Comparison of ENCODE assay signal across 15 cellular contexts in genomic region chr7:16803881-16804673, GRCh38. TPM values are rescaled to one million over a fixed set of nuclear protein-coding genes. Genes with fewer than 3 reads are reported as not detected.
A peak's percentile ranks its signal among the peaks of the same experiment; 100 is the strongest.
DNase-seq lines count a peak whose midpoint lies in the region; ATAC-seq, FAIRE-seq and TF ChIP-seq lines count a peak whose summit lies in the region.
"Had no signal": no experiment of that assay in that cellular context is flagged by ENCODE, and none has a peak within 500 bp of the region (broad histone marks: within the 10 kb centered on the region; RNA-seq: fewer than 3 reads in every experiment).

No MANE protein-coding gene starts in this region.

- H3K9me1 ChIP-seq in keratinocyte (ENCODE audit: control insufficient read depth, extremely low read depth, insufficient read depth, low read length), result no peaks in the 10 kb centered on the region

- H3K27ac ChIP-seq in VCaP (peak overlapping the region; percentile 91), keratinocyte (ENCODE audit: control insufficient read depth, insufficient read depth, low read length) (peak overlapping the region; percentile 66), stomach (peak overlapping the region; percentile 57 to 84 (median 79))
- H3K27ac ChIP-seq: BLaER1 had no signal

- ATAC-seq in GM19035 (IDR thresholded peaks at IDR 0.05; ENCODE audit: unreplicated experiment), result no peak

- H3K9me3 ChIP-seq in keratinocyte (ENCODE audit: control insufficient read depth, low read depth, low read length) (no peaks in the 10 kb centered on the region), stomach (no peaks in the 10 kb centered on the region)
- H3K9me3 ChIP-seq: BLaER1 had no signal

- intact Hi-C loops in stomach (cut with DNase I; ENCODE audit: low total_unique reads), result no loop called here

- no peak overlapping the region for H2AFZ ChIP-seq in keratinocyte (ENCODE audit: control insufficient read depth, low read length)

- no peaks in the 10 kb centered on the region for H3K27me3 ChIP-seq in keratinocyte (ENCODE audit: control insufficient read depth, extremely low read depth, insufficient read depth, low read length)
- no peaks in the 10 kb centered on the region for H3K27me3 ChIP-seq in stomach
- H3K27me3 ChIP-seq: BLaER1 had no signal

- peak overlapping the region; percentile 94 for H3K4me2 ChIP-seq in keratinocyte (ENCODE audit: control insufficient read depth, extremely low read depth, insufficient read depth, low read depth, low read length)
- H3K4me2 ChIP-seq: BLaER1 had no signal

- peak overlapping the region; percentile 64 for H3K9ac ChIP-seq in keratinocyte (ENCODE audit: control insufficient read depth, extremely low read depth, insufficient read depth, low read length)
- H3K9ac ChIP-seq: BLaER1 had no signal

- no peak for FAIRE-seq in keratinocyte (lab: Jason Lieb, UNC)
- FAIRE-seq: GM12891 had no signal

- H3K36me3 ChIP-seq in keratinocyte (ENCODE audit: control insufficient read depth in 2 of 2, extremely low read depth in 1 of 2, insufficient read depth in 2 of 2, low read length in 2 of 2) (no peaks in the 10 kb centered on the region), stomach (peaks cover 0 to 9% (median 0%) of the 10 kb centered on the region in 4 donors)
- H3K36me3 ChIP-seq: BLaER1 had no signal

- no peaks in the 10 kb centered on the region for H4K20me1 ChIP-seq in keratinocyte (ENCODE audit: control insufficient read depth, extremely low read depth, insufficient read depth, low read length)
- H4K20me1 ChIP-seq: BLaER1 had no signal

- peak overlapping the region in 2 of 3 experiments; percentile 33 to 50 for H3K4me3 ChIP-seq in keratinocyte (ENCODE audit: control insufficient read depth in 2 of 3, extremely low read depth in 1 of 3, insufficient read depth in 2 of 3, low read depth in 1 of 3, low read length in 3 of 3)
- H3K4me3 ChIP-seq in stomach, result peak overlapping the region; percentile 29 to 43 (median 40)
- H3K4me3 ChIP-seq: BLaER1 had no signal

- H3K4me1 ChIP-seq in keratinocyte (ENCODE audit: control insufficient read depth, extremely low read depth, insufficient read depth, low read length) (peaks cover 27% of the 10 kb centered on the region), stomach (peaks cover 0 to 16% (median 2%) of the 10 kb centered on the region in 4 donors)
- H3K4me1 ChIP-seq: BLaER1 had no signal

- WGBS in stomach, 5 donors, result 32 to 59% (median 42%) methylated on average over 7 of the region's 7 CpGs

- TF ChIP-seq POLR2A in stomach (IDR thresholded peaks at IDR 0.05), result no peak

- dilution Hi-C loops in keratinocyte (cut with MboI; ENCODE audit: extremely low pct_ligation_motif_present, low sequenced_read_pairs), result no loop called here

- no peaks in the 10 kb centered on the region for H3K79me2 ChIP-seq in keratinocyte (ENCODE audit: control insufficient read depth, insufficient read depth, low read length)

- no peak for TF ChIP-seq EP300 in stomach (IDR thresholded peaks at IDR 0.05)

- DNase-seq in HT-29 (ENCODE audit: low spot score), result peak; percentile 77
- no peak for DNase-seq in keratinocyte (ENCODE audit: low read depth, low spot score)
- DNase-seq in stomach, result no peak
- DNase-seq in NCI-H187 (lab: John Stamatoyannopoulos, UW), result no peak
- DNase-seq in globus pallidus (ENCODE audit: low spot score), result no peak
- DNase-seq: activated CD4-positive, alpha-beta memory T cell treated with anti-CD3 and anti-CD28 coated beads for 36 hours; NCI-H1930; T-helper 9 cell had no signal

- no peak for TF ChIP-seq CTCF in VCaP (conservative IDR thresholded peaks at IDR 0.05)
- TF ChIP-seq CTCF in keratinocyte (optimal IDR thresholded peaks at IDR 0.05 in 1 of 3, IDR thresholded peaks at IDR 0.05 in 1 of 3, conservative IDR thresholded peaks at IDR 0.05 in 1 of 3; ENCODE audit: extremely low read depth in 1 of 3, insufficient read depth in 2 of 3, low read length in 3 of 3), result no peak
- TF ChIP-seq CTCF in stomach (IDR thresholded peaks at IDR 0.05), result no peak

RNA-seq across cellular contexts. Expression of gene AGR2, which starts 0.7 kb away (rescaled TPM):
- total RNA-seq in HT-29 (2014; rRNA removed; shearing (Covaris generic)), result 163 and 215 TPM in 2 replicates
- polyA plus RNA-seq in keratinocyte (1.5 to 2.4 TPM (median 2.3 TPM) in 3 replicates), stomach (100 to 1,000 TPM; 122 to 625 (median 228) TPM)
- polyA plus RNA-seq in keratinocyte (2011; ENCODE audit: low read depth), result 1.4 TPM
- polyA plus RNA-seq in keratinocyte (2011; cell fraction: cytosol; rRNA removed), result 1.1 and 1.2 TPM in 2 replicates
- 1.2 and 1.5 TPM in 2 replicates for polyA plus RNA-seq in keratinocyte (2011; cell fraction: nucleus; rRNA removed)
- 0.30 and 0.91 TPM in 2 replicates for polyA plus RNA-seq in keratinocyte (2012; ENCODE audit: low replicate concordance)
- 0.59 to 0.96 TPM in 2 of 3 replicates, not detected in the other for polyA minus RNA-seq in keratinocyte
- polyA minus RNA-seq in keratinocyte (2011; cell fraction: cytosol; rRNA and poly(A)+ RNA removed), result not detected
- not detected in 2 replicates for polyA minus RNA-seq in keratinocyte (2011; cell fraction: nucleus; rRNA and poly(A)+ RNA removed)
- 1,000 to 10,000 TPM in 1 of 5 donors, 100 to 1,000 TPM in 3, 10 to 100 TPM in 1; 32.1 to 2,927 (median 145) TPM for total RNA-seq in stomach
- total RNA-seq: activated CD4-positive, alpha-beta memory T cell treated with anti-CD3 and anti-CD28 coated beads for 36 hours; activated T-helper 2 cell treated with anti-CD3 and anti-CD28 coated beads, Interferon-gamma antibody, Interleukin-2, Interleukin-4, amounts not matched to agents 10 μg/mL and 5 μg/mL and 100 μg/mL, durations not matched to agents 14 hours and 24 hours and 36 hours; Daoy; osteocyte had no signal

RNA-seq across cellular contexts. Expression of gene TSPAN13, which starts 50.5 kb away (rescaled TPM):
- 25.9 and 33.8 TPM in 2 replicates for total RNA-seq in HT-29 (2014; rRNA removed; shearing (Covaris generic))
- polyA plus RNA-seq in keratinocyte (11.2 to 21.6 TPM (median 18.0 TPM) in 3 replicates), stomach (10 to 100 TPM; 27.5 to 41.5 (median 29.4) TPM)
- 4.7 TPM for polyA plus RNA-seq in keratinocyte (2011; ENCODE audit: low read depth)
- 12.7 and 17.1 TPM in 2 replicates for polyA plus RNA-seq in keratinocyte (2011; cell fraction: cytosol; rRNA removed)
- 8.8 and 13.8 TPM in 2 replicates for polyA plus RNA-seq in keratinocyte (2011; cell fraction: nucleus; rRNA removed)
- 7.9 and 16.0 TPM in 2 replicates for polyA plus RNA-seq in keratinocyte (2012; ENCODE audit: low replicate concordance)
- 3.9 to 9.8 TPM (median 6.2 TPM) in 3 replicates for polyA minus RNA-seq in keratinocyte
- polyA minus RNA-seq in keratinocyte (2011; cell fraction: cytosol; rRNA and poly(A)+ RNA removed), result 12.7 TPM
- polyA minus RNA-seq in keratinocyte (2011; cell fraction: nucleus; rRNA and poly(A)+ RNA removed), result 4.4 and 5.4 TPM in 2 replicates
- 10 to 100 TPM in 4 of 5 donors, 1 to 10 TPM in 1; 3.6 to 74.5 (median 50.0) TPM for total RNA-seq in stomach
